In the genomic region with DNA sequence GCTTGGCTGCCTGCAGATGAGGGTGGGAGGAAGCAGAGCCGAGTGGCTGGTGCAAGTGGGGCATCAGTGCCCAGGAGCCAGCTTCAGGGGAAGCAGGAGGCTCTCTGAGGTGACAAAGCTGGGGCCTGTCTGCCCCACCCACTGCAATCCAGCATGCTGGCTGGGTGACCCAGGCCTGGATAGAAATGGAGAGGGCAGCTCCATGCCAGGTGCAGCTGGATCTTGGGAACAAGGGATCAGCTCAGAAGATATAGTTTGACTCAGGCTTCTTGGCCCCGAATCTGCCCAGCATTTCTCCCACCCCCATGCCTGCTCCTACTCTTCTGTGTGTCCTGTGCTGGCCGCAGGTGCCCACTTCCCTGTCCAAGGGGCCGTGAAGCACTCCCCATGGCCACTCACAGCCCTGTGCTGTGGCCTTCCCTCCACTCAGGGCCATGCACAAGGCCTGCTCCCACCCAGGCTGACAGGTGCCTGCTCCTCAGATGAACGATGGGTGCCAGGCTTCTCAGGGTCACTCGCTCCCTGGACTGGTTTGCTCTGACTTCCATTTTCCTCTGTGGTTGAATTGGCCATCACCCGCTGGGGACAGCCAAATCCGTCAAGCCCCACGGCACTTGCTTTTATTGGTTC, we compare ENCODE assay signal across 23 cellular contexts.
DNase-seq lines count a peak whose midpoint lies in the region; ATAC-seq and TF ChIP-seq lines count a peak whose summit lies in the region.
"Had no signal": no experiment of that assay in that cellular context is flagged by ENCODE, and none has a peak within 500 bp of the region (broad histone marks: within the 10 kb centered on the region; RNA-seq: fewer than 3 reads in every experiment).

No MANE protein-coding gene starts in this region.

- H3K9me3 Mint-ChIP-seq in CD14-positive monocyte (peaks cover 0 to 7% (median 4%) of the 10 kb centered on the region in 7 donors), chondrocyte (ENCODE audit: low read depth) (peaks cover 5% of the 10 kb centered on the region), nephron progenitor cell (peaks cover 16% of the 10 kb centered on the region)

- intact Hi-C loops in CD14-positive monocyte (cut with micrococcal nuclease) (no loop called here), spleen (cut with DNase I; ENCODE audit: low total_unique reads) (no loop called here)

- H3K27me3 ChIP-seq in spleen (replicated peaks in 1 of 7), result no peaks in the 10 kb centered on the region

- H3K27ac Mint-ChIP-seq in CD14-positive monocyte, result no peak overlapping the region
- H3K27ac Mint-ChIP-seq in chondrocyte (ENCODE audit: unreplicated experiment), result no peak overlapping the region
- peak overlapping the region; percentile 94 for H3K27ac Mint-ChIP-seq in nephron progenitor cell
- H3K27ac Mint-ChIP-seq: CD4-positive, alpha-beta memory T cell had no signal

- ATAC-seq in HG03039 (IDR thresholded peaks at IDR 0.05; ENCODE audit: unreplicated experiment), result no peak

- H3K27me3 Mint-ChIP-seq in CD14-positive monocyte (ENCODE audit: low read depth in 3 of 3), result peaks cover 1 to 8% (median 7%) of the 10 kb centered on the region in 3 donors
- peaks cover 14% of the 10 kb centered on the region for H3K27me3 Mint-ChIP-seq in chondrocyte (ENCODE audit: low read depth)
- H3K27me3 Mint-ChIP-seq in nephron progenitor cell (ENCODE audit: low read depth, poor library complexity), result peaks cover 21% of the 10 kb centered on the region

- DNase-seq in CD14-positive monocyte (ENCODE audit: low spot score) (peak; percentile 40), chondrocyte (ENCODE audit: low spot score) (peak; percentile 73), nephron progenitor cell (peak; percentile 48), spleen (peak; percentile 30), NCI-H345 treated with DMSO at 0.1 percent for 48 hours (lab: John Stamatoyannopoulos, UW; ENCODE audit: unreplicated experiment) (no peak), cerebellum (ENCODE audit: low spot score) (no peak), NAMALWA (ENCODE audit: low spot score) (no peak)
- DNase-seq: CD4-positive, alpha-beta memory T cell; DMS 273 treated with DMSO at 0.1 percent for 48 hours; DMS79 treated with DMSO at 0.1 percent for 48 hours; KG1; NCI-H1105; NCI-H146; NCI-H2029; NCI-H2227 treated with DMSO at 0.1 percent for 48 hours; NCI-H510A treated with DMSO at 0.1 percent for 48 hours; NCI-H748 treated with DMSO at 0.1 percent for 48 hours; PC-9; SJCRH30 had no signal

- no peak for TF ChIP-seq POLR2A in spleen (IDR thresholded peaks at IDR 0.05)

- H3K9me3 ChIP-seq in spleen, result peaks cover 0 to 6% (median 0%) of the 10 kb centered on the region in 8 donors
- H3K9me3 ChIP-seq: Caco-2 had no signal

- TF ChIP-seq CTCF in CD14-positive monocyte (IDR thresholded peaks at IDR 0.05) (no peak), chondrocyte (IDR thresholded peaks at IDR 0.05) (no peak), nephron progenitor cell (IDR thresholded peaks at IDR 0.05) (no peak), spleen (IDR thresholded peaks at IDR 0.05 in 8 of 11, conservative IDR thresholded peaks at IDR 0.05 in 3 of 11) (no peak)

- no peaks in the 10 kb centered on the region for H3K4me1 ChIP-seq in spleen
- H3K4me1 ChIP-seq: Caco-2, SJCRH30 had no signal

- H3K4me3 ChIP-seq in spleen, result no peak overlapping the region
- H3K4me3 ChIP-seq: PC-9, SJCRH30 had no signal

- H3K4me1 Mint-ChIP-seq in CD14-positive monocyte (no peaks in the 10 kb centered on the region), chondrocyte (ENCODE audit: low read depth) (no peaks in the 10 kb centered on the region), nephron progenitor cell (peaks cover 34% of the 10 kb centered on the region)
- H3K4me1 Mint-ChIP-seq: CD4-positive, alpha-beta memory T cell had no signal

- 75 to 87% (median 80%) methylated on average over 8 to 9 of the region's 9 CpGs for WGBS in spleen, 5 donors

- no peak overlapping the region for H3K27ac ChIP-seq in spleen
- H3K27ac ChIP-seq: HL-60, PC-9, RWPE1, SJCRH30 had no signal

- H3K4me3 Mint-ChIP-seq in CD14-positive monocyte, result no peak overlapping the region
- H3K4me3 Mint-ChIP-seq in chondrocyte (ENCODE audit: unreplicated experiment), result no peak overlapping the region
- H3K4me3 Mint-ChIP-seq in nephron progenitor cell, result peak overlapping the region; percentile 44
- H3K4me3 Mint-ChIP-seq: CD4-positive, alpha-beta memory T cell had no signal

- H3K36me3 Mint-ChIP-seq in CD14-positive monocyte (no peaks in the 10 kb centered on the region), chondrocyte (ENCODE audit: low read depth) (peaks cover 3% of the 10 kb centered on the region), nephron progenitor cell (ENCODE audit: low read depth) (no peaks in the 10 kb centered on the region)

- no peaks in the 10 kb centered on the region for H3K36me3 ChIP-seq in spleen
- H3K36me3 ChIP-seq: SJCRH30 had no signal

Comparison
In these comparisons a context has a peak if more than half of its experiments do, and no peak if none do; other contexts are left out.
1. DNase-seq: peak in CD14-positive monocyte (single experiment), chondrocyte (single experiment), nephron progenitor cell (single experiment) and spleen (single experiment); none in NCI-H345 treated with DMSO at 0.1 percent for 48 hours (single experiment), cerebellum (single experiment) and NAMALWA (single experiment).